8 cellular contexts compared by ENCODE assay signal in the genomic region with DNA sequence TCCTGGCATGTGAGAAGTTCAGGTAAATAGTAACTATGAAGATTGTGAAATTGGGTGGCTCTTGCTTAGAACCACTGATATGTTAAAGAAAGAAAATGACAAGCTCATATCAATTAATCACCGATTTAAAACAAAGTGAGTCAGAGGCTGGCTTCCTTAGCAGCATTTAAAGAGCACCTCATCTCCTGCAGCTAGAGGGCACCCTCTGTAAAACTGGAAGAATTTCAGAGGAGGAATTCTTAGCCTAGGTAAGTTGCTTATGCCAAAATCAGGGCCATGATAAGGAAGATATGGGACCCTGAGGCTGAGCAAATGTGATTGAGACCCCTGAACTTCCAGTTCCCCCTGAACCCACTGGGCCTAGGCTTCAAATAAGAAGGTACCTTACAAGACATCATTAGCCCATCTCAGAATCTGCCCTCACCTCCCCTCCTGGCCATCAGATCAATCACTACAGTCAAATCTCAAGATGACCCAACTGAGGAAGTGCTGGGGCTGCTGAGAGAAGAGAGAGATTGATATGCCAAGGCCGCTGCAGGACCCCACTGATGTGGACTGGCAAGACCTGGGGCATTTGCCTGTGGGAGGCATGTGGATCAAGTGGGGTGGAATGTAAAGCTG. TPM values are rescaled to one million over a fixed set of nuclear protein-coding genes. Genes with fewer than 3 reads are reported as not detected.
A peak's percentile ranks its signal among the peaks of the same experiment; 100 is the strongest.
DNase-seq lines count a peak whose midpoint lies in the region; ATAC-seq and TF ChIP-seq lines count a peak whose summit lies in the region.

No MANE protein-coding gene starts in this region.

- no peaks in the 10 kb centered on the region for H4K20me1 ChIP-seq in HCT116 (ENCODE audit: insufficient read depth)

- no peaks in the 10 kb centered on the region for H3K9me2 ChIP-seq in HCT116 (ENCODE audit: insufficient read depth)

- peak; percentile 76 for TF ChIP-seq CTCF in CD4-positive, alpha-beta T cell (IDR thresholded peaks at IDR 0.05)
- peak; percentile 72 to 79 (median 73) for TF ChIP-seq CTCF in HCT116 (IDR thresholded peaks at IDR 0.05 in 2 of 3, conservative IDR thresholded peaks at IDR 0.05 in 1 of 3; ENCODE audit: borderline replicate concordance in 1 of 3, insufficient read depth in 1 of 3, low read depth in 2 of 3, low read length in 2 of 3)
- peak; percentile 89 for TF ChIP-seq CTCF in VCaP (conservative IDR thresholded peaks at IDR 0.05)
- TF ChIP-seq CTCF in retinal pigment epithelial cell (conservative IDR thresholded peaks at IDR 0.05; ENCODE audit: low read depth, low read length) = peak; percentile 70
- peak in 1 of 3 experiments; percentile 27 for TF ChIP-seq CTCF in testis (IDR thresholded peaks at IDR 0.05)

- ATAC-seq in CD4-positive, alpha-beta T cell (ENCODE audit: poor library complexity) = peak; percentile 85
- ATAC-seq in HCT116 = peak; percentile 78
- ATAC-seq in GM18520 (IDR thresholded peaks at IDR 0.05; ENCODE audit: unreplicated experiment) = no peak
- no peak for ATAC-seq in GM18867 (IDR thresholded peaks at IDR 0.05; ENCODE audit: unreplicated experiment)

- RAD21 ChIA-PET in HCT116 (lab: Charles Lee; ENCODE audit: low non-redundant PET in 1 of 2, low total read pairs in 2 of 2, uncharacterized antibody in 2 of 2, unreplicated experiment in 2 of 2) = interaction anchor here (0.9 to 1.2 kb wide), 2 partner anchors 97 kb away, joined by 3 to 4 read pairs; no protein-coding TSS in a partner anchor

- peak; percentile 70 for TF ChIP-seq RAD21 in HCT116 (IDR thresholded peaks at IDR 0.05; ENCODE audit: low read depth)

- no peak overlapping the region for H3K4me2 ChIP-seq in HCT116 (ENCODE audit: low read length)

- peaks cover 36% of the 10 kb centered on the region for H3K4me1 Mint-ChIP-seq in CD4-positive, alpha-beta T cell (ENCODE audit: low read depth)

- intact Hi-C loops in CD4-positive, alpha-beta T cell (cut with DNase I, micrococcal nuclease) = loop anchor here (1.0 to 5.0 kb wide), 4 partner anchors 19 to 192 kb away; no protein-coding TSS in a partner anchor
- intact Hi-C loops in HCT116 (cut with micrococcal nuclease) = loop anchor here (1.0 to 2.0 kb wide), 2 partner anchors 57 to 192 kb away; no protein-coding TSS in a partner anchor
- intact Hi-C loops in testis (cut with DNase I; ENCODE audit: low total_unique reads) = no loop called here

- peaks cover 0 to 10% of the 10 kb centered on the region in 2 experiments; a peak in 2 of 4 replicates for H3K4me1 ChIP-seq in HCT116 (ENCODE audit: control insufficient read depth in 1 of 2, insufficient read depth in 2 of 2, low read length in 2 of 2)
- H3K4me1 ChIP-seq in testis = no peaks in the 10 kb centered on the region

- H3K27me3 Mint-ChIP-seq in CD4-positive, alpha-beta T cell = no peaks in the 10 kb centered on the region

- no peaks in the 10 kb centered on the region for H3K79me2 ChIP-seq in HCT116 (ENCODE audit: insufficient read depth, low read length)

- 66 to 70% methylated on average over 2 of the region's 2 CpGs for WGBS in testis, 2 donors

- CTCF ChIA-PET in CD4-positive, alpha-beta T cell (lab: Charles Lee) = interaction anchor here (0.5 to 4.1 kb wide), 35 partner anchors 9 to 106 kb away, joined by 3 to 56 read pairs (median 5); partner anchors contain the start of genes CD3D, CD3E, CD3G and JAML
- CTCF ChIA-PET in HCT116 (lab: Charles Lee) = interaction anchor here (0.6 to 2.0 kb wide), 22 partner anchors 9 to 583 kb away, joined by 3 to 17 read pairs (median 4); partner anchors contain the start of genes CD3E and KMT2A

- H3K36me3 ChIP-seq in HCT116 (ENCODE audit: control insufficient read depth in 1 of 2, insufficient read depth in 2 of 2, low read length in 2 of 2) (no peaks in the 10 kb centered on the region), testis (ENCODE audit: low read depth, missing control alignments) (no peaks in the 10 kb centered on the region)

- peak in 8 of 10 experiments; percentile 23 to 48 (median 31) for DNase-seq in CD4-positive, alpha-beta T cell
- DNase-seq in HCT116 (ENCODE audit: low read depth, low spot score) = peak; percentile 43
- peak; percentile 17 to 39 for DNase-seq in erythroblast (lab: John Stamatoyannopoulos, UW)
- no peak for DNase-seq in retinal pigment epithelial cell (ENCODE audit: low read depth)
- DNase-seq in testis = no peak

- TF ChIP-seq POLR2A in HCT116 (IDR thresholded peaks at IDR 0.05; ENCODE audit: borderline replicate concordance, extremely low read depth, insufficient read depth, insufficient read length) (no peak), erythroblast (IDR thresholded peaks at IDR 0.05; ENCODE audit: low read length) (no peak), testis (IDR thresholded peaks at IDR 0.05) (no peak)

- no peak overlapping the region for H3K4me3 ChIP-seq in HCT116 (replicated peaks in 1 of 2; ENCODE audit: low read depth in 1 of 2, low read length in 2 of 2)
- H3K4me3 ChIP-seq in retinal pigment epithelial cell (ENCODE audit: low read length) = no peak overlapping the region
- H3K4me3 ChIP-seq in testis = no peak overlapping the region

- H3K27me3 ChIP-seq in CD4-positive, alpha-beta T cell (ENCODE audit: control insufficient read depth, insufficient read depth, low read length) = no peaks in the 10 kb centered on the region
- no peaks in the 10 kb centered on the region for H3K27me3 ChIP-seq in HCT116 (ENCODE audit: insufficient read depth, low read length)
- H3K27me3 ChIP-seq in testis = no peaks in the 10 kb centered on the region

- no TSS peak for BruUV-seq in HCT116 (replicated peaks; lab: Mats Ljungman, UMichigan)

- peak overlapping the region; percentile 81 for H2AFZ ChIP-seq in HCT116 (ENCODE audit: low read depth, low read length, poor library complexity, severe bottlenecking)

- H3K4me3 Mint-ChIP-seq in CD4-positive, alpha-beta T cell = no peak overlapping the region

- H3K36me3 Mint-ChIP-seq in CD4-positive, alpha-beta T cell (ENCODE audit: low read depth) = no peaks in the 10 kb centered on the region

- POLR2A ChIA-PET in CD4-positive, alpha-beta T cell (lab: Charles Lee) = interaction anchor here (0.7 to 2.5 kb wide), 15 partner anchors 9 to 97 kb away, joined by 3 to 16 read pairs (median 6); partner anchors contain the start of genes CD3D, CD3E, JAML and MPZL2
- POLR2A ChIA-PET in HCT116 (lab: Charles Lee) = interaction anchor here (1.0 kb wide), 1 partner anchor 63 kb away, joined by 3 read pairs; the partner anchor contains the start of gene UBE4A

- H3K27ac Mint-ChIP-seq in CD4-positive, alpha-beta T cell = peak overlapping the region; percentile 29

- no peaks in the 10 kb centered on the region for H3K9me3 ChIP-seq in CD4-positive, alpha-beta T cell (ENCODE audit: control insufficient read depth, low read length)
- H3K9me3 ChIP-seq in HCT116 (ENCODE audit: control insufficient read depth in 1 of 2, insufficient read depth in 1 of 2, low read depth in 1 of 2, low read length in 2 of 2) (no peaks in the 10 kb centered on the region), testis (no peaks in the 10 kb centered on the region)

- no peak overlapping the region for H3K9ac ChIP-seq in HCT116 (ENCODE audit: low read length)

- H3K9me3 Mint-ChIP-seq in CD4-positive, alpha-beta T cell = no peaks in the 10 kb centered on the region

- no peak overlapping the region for H3K27ac ChIP-seq in CD4-positive, alpha-beta T cell (ENCODE audit: low read depth, low read length)
- H3K27ac ChIP-seq in HCT116 (ENCODE audit: low read depth, low read length) = no peak overlapping the region
- H3K27ac ChIP-seq in VCaP = no peak overlapping the region
- no peak overlapping the region for H3K27ac ChIP-seq in testis

TF ChIP-seq in HCT116, 20 proteins besides CTCF, POLR2A, EP300 and RAD21 (continues in another document):
- TF ChIP-seq, protein P1, sequence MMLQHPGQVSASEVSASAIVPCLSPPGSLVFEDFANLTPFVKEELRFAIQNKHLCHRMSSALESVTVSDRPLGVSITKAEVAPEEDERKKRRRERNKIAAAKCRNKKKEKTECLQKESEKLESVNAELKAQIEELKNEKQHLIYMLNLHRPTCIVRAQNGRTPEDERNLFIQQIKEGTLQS (IDR thresholded peaks at IDR 0.05) = no peak
- TF ChIP-seq, protein P2, sequence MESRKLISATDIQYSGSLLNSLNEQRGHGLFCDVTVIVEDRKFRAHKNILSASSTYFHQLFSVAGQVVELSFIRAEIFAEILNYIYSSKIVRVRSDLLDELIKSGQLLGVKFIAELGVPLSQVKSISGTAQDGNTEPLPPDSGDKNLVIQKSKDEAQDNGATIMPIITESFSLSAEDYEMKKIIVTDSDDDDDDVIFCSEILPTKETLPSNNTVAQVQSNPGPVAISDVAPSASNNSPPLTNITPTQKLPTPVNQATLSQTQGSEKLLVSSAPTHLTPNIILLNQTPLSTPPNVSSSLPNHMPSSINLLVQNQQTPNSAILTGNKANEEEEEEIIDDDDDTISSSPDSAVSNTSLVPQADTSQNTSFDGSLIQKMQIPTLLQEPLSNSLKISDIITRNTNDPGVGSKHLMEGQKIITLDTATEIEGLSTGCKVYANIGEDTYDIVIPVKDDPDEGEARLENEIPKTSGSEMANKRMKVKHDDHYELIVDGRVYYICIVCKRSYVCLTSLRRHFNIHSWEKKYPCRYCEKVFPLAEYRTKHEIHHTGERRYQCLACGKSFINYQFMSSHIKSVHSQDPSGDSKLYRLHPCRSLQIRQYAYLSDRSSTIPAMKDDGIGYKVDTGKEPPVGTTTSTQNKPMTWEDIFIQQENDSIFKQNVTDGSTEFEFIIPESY (IDR thresholded peaks at IDR 0.05; ENCODE audit: extremely low read depth, insufficient replicate concordance, low read length) = no peak

RNA-seq across cellular contexts. Expression of gene CD3E, which starts 8.6 kb away (rescaled TPM):
- 100 to 1,000 TPM; 483 to 515 TPM for total RNA-seq in CD4-positive, alpha-beta T cell
- total RNA-seq in HCT116 (2021; ENCODE audit: unreplicated experiment) (0.79 TPM), testis (under 1 TPM in 1 of 2 donors, not detected in 1; 0.50 TPM)
- not detected in 2 replicates for polyA plus RNA-seq in HCT116 (2012)
- polyA plus RNA-seq in testis (ENCODE audit: insufficient read depth, low read depth, low replicate concordance) = 6.1 TPM

RNA-seq across cellular contexts. Expression of gene MPZL2, which starts 31.8 kb away (rescaled TPM):
- total RNA-seq in CD4-positive, alpha-beta T cell = 1 to 10 TPM in 1 of 2 experiments, under 1 TPM in 1; 0.95 to 1.8 TPM
- total RNA-seq in HCT116 (2021; ENCODE audit: unreplicated experiment) (16.8 TPM), testis (1 to 10 TPM; 1.7 to 3.0 TPM)
- polyA plus RNA-seq in HCT116 (2012) = 16.3 and 19.4 TPM in 2 replicates
- polyA plus RNA-seq in testis (ENCODE audit: insufficient read depth, low read depth, low replicate concordance) = 4.2 TPM

RNA-seq across cellular contexts. Expression of gene MPZL3, which starts 43.8 kb away (rescaled TPM):
- total RNA-seq in CD4-positive, alpha-beta T cell = 10 to 100 TPM; 29.0 to 30.2 TPM
- 8.7 TPM for total RNA-seq in HCT116 (2021; ENCODE audit: unreplicated experiment)
- 4.0 and 4.5 TPM in 2 replicates for polyA plus RNA-seq in HCT116 (2012)
- 1 to 10 TPM; 2.4 to 3.2 TPM for total RNA-seq in testis
- 3.4 TPM for polyA plus RNA-seq in testis (ENCODE audit: insufficient read depth, low read depth, low replicate concordance)

RNA-seq across cellular contexts. Expression of gene CD3D, which starts 46.6 kb away (rescaled TPM):
- total RNA-seq in CD4-positive, alpha-beta T cell = 100 to 1,000 TPM; 265 to 274 TPM
- total RNA-seq in HCT116 (2021; ENCODE audit: unreplicated experiment) (1.0 TPM), testis (1 to 10 TPM in 1 of 2 donors, not detected in 1; 1.8 TPM)
- 0.17 TPM in 1 of 2 replicates, not detected in the other for polyA plus RNA-seq in HCT116 (2012)
- 7.2 TPM for polyA plus RNA-seq in testis (ENCODE audit: insufficient read depth, low read depth, low replicate concordance)

RNA-seq across cellular contexts. Expression of gene CD3G, which starts 48.2 kb away (rescaled TPM):
- total RNA-seq in CD4-positive, alpha-beta T cell = 100 to 1,000 TPM; 102 to 109 TPM
- total RNA-seq in HCT116 (2021; ENCODE audit: unreplicated experiment) = 0.20 TPM
- polyA plus RNA-seq in HCT116 (2012) = not detected in 2 replicates
- under 1 TPM; 0.08 to 0.99 TPM for total RNA-seq in testis
- polyA plus RNA-seq in testis (ENCODE audit: insufficient read depth, low read depth, low replicate concordance) = 0.88 TPM

Comparison
In these comparisons a context has a peak if more than half of its experiments do, and no peak if none do; other contexts are left out.
1. ATAC-seq: peak in CD4-positive, alpha-beta T cell (single experiment) and HCT116 (single experiment); none in GM18520 (single experiment) and GM18867 (single experiment).
2. DNase-seq: peak in CD4-positive, alpha-beta T cell (8 of 10), HCT116 (single experiment) and erythroblast (2 of 2); none in retinal pigment epithelial cell (single experiment) and testis (single experiment).
3. RNA of gene CD3E, which starts 8.6 kb away (total RNA-seq): 483 to 515 TPM in CD4-positive, alpha-beta T cell; 0.79 TPM in HCT116 (single experiment) and 0.50 TPM in testis; every median in the first group is over 100 times any median in the second.